Comparison of ENCODE assay signal across 9 cellular contexts in the genomic region with DNA sequence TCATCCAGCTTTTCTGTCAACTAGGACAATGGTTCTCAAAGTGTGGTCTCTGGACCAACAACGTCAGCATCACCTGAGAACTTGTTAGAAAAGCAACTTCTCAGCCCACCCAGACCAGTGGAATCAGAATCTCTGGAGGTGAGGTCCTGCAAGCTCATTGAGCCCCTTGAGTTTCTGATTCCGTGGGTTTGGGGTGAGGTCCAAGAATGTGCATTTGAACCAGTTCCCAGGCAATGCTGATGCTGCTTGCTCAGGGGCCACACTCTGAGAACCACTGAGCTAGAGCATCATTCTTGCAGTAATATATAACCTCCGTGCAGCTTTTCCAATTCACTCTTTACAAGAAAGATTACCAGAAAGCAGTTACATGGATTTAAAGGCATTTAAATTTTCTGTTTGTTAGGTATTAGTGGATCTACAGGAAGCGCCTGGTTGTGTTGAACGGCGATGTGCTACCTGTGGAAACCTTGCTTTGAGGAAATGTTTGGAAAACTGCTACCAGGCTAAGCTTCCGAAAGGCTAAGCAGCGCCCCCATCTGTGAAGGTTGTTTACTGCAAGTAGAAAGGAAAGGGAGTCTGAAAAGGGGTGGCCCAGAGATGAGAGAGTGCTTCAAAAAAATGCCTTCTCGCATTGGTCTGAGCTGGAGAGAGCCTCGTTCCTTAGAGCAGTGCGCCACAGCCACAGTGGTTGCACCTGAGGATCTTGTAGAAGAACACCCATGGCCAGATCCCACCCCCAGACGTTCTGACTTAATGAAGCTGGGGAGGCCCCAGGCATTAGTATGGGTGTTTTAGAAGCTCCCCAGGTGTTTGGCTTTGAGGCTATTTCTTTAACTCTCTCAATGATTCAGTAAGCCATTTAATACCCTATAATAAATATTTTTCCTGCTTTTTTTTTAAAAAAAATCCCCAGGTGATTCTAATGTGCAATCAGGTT. TPM values are rescaled to one million over a fixed set of nuclear protein-coding genes. Genes with fewer than 3 reads are reported as not detected.
A peak's percentile ranks its signal among the peaks of the same experiment; 100 is the strongest.
DNase-seq lines count a peak whose midpoint lies in the region; ATAC-seq and TF ChIP-seq lines count a peak whose summit lies in the region.
"Had no signal": no experiment of that assay in that cellular context is flagged by ENCODE, and none has a peak within 500 bp of the region (broad histone marks: within the 10 kb centered on the region; RNA-seq: fewer than 3 reads in every experiment).

No MANE protein-coding gene starts in this region.

- H3K9ac ChIP-seq in neural progenitor cell: no peak overlapping the region

- H3K9me3 Mint-ChIP-seq in neural progenitor cell: no peaks in the 10 kb centered on the region
- H3K9me3 Mint-ChIP-seq: stimulated activated naive CD8-positive, alpha-beta T cell treated with anti-CD3 and anti-CD28 coated beads, Interleukin-15, Interleukin-2, amounts not matched to agents 100 ng/mL and 50 ng/mL, for 24 hours had no signal

- WGBS in esophagus muscularis mucosa: 75% methylated on average over 12 of the region's 12 CpGs

- DNase-seq in activated T-cell treated with anti-CD3 and anti-CD28 coated beads for 1 hour (ENCODE audit: low read depth): peak; percentile 6
- no peak for DNase-seq in activated T-cell treated with anti-CD3 and anti-CD28 coated beads, Interleukin-2, amount 50 U/mL, for 1 hour
- peak; percentile 29 for DNase-seq in MG63
- DNase-seq in WERI-Rb-1: peak; percentile 57
- no peak for DNase-seq in esophagus muscularis mucosa (ENCODE audit: extremely low spot score)
- peak; percentile 77 for DNase-seq in neural progenitor cell (ENCODE audit: low spot score)
- no peak for DNase-seq in posterior vena cava (ENCODE audit: low spot score)

- H2AFZ ChIP-seq in neural progenitor cell (replicated peaks): peak overlapping the region; percentile 63

- no peak overlapping the region for H3K4me2 ChIP-seq in neural progenitor cell

- TF ChIP-seq CTCF in WERI-Rb-1 (IDR thresholded peaks at IDR 0.05; ENCODE audit: low read depth, low read length): peak; percentile 75
- peak; percentile 65 to 73 (median 70) for TF ChIP-seq CTCF in esophagus muscularis mucosa (IDR thresholded peaks at IDR 0.05)
- peak; percentile 89 for TF ChIP-seq CTCF in neural progenitor cell (IDR thresholded peaks at IDR 0.05)

- H3K9me3 ChIP-seq in MG63: no peaks in the 10 kb centered on the region
- no peaks in the 10 kb centered on the region for H3K9me3 ChIP-seq in WERI-Rb-1 (ENCODE audit: severe bottlenecking)
- no peaks in the 10 kb centered on the region for H3K9me3 ChIP-seq in esophagus muscularis mucosa
- no peaks in the 10 kb centered on the region for H3K9me3 ChIP-seq in neural progenitor cell (ENCODE audit: low read depth)

- no peak overlapping the region for H3K27ac ChIP-seq in WERI-Rb-1
- H3K27ac ChIP-seq in esophagus muscularis mucosa (replicated peaks in 1 of 4): no peak overlapping the region
- H3K27ac ChIP-seq in neural progenitor cell: no peak overlapping the region

- no peak overlapping the region for H3K4me3 ChIP-seq in MG63
- no peak overlapping the region for H3K4me3 ChIP-seq in WERI-Rb-1 (ENCODE audit: low read depth, low read length)
- H3K4me3 ChIP-seq in esophagus muscularis mucosa: no peak overlapping the region
- no peak overlapping the region for H3K4me3 ChIP-seq in neural progenitor cell

- TF ChIP-seq EP300 in esophagus muscularis mucosa (IDR thresholded peaks at IDR 0.05): no peak

- no peak for ATAC-seq in GM18511 (IDR thresholded peaks at IDR 0.05; ENCODE audit: unreplicated experiment)

- peaks cover 13% of the 10 kb centered on the region for H3K4me1 Mint-ChIP-seq in neural progenitor cell

- intact Hi-C loops in esophagus muscularis mucosa (cut with DNase I) (loop anchor here (5.0 kb wide), 1 partner anchor 39 kb away; no protein-coding TSS in a partner anchor), posterior vena cava (cut with DNase I) (no loop called here)

- H3K4me3 Mint-ChIP-seq in neural progenitor cell: no peak overlapping the region
- H3K4me3 Mint-ChIP-seq: stimulated activated naive CD8-positive, alpha-beta T cell treated with anti-CD3 and anti-CD28 coated beads, Interleukin-15, Interleukin-2, amounts not matched to agents 100 ng/mL and 50 ng/mL, for 24 hours had no signal

- H3K36me3 ChIP-seq in MG63: peaks cover 11% of the 10 kb centered on the region
- peaks cover 3% of the 10 kb centered on the region; the same call in 1 of the 2 replicates for H3K36me3 ChIP-seq in WERI-Rb-1
- peaks cover 5 to 20% (median 15%) of the 10 kb centered on the region in 4 donors for H3K36me3 ChIP-seq in esophagus muscularis mucosa
- H3K36me3 ChIP-seq in neural progenitor cell: no peaks in the 10 kb centered on the region

- no peaks in the 10 kb centered on the region for H3K27me3 ChIP-seq in MG63
- H3K27me3 ChIP-seq in WERI-Rb-1 (ENCODE audit: insufficient read depth, low read depth, severe bottlenecking): no peaks in the 10 kb centered on the region
- no peaks in the 10 kb centered on the region for H3K27me3 ChIP-seq in esophagus muscularis mucosa
- no peaks in the 10 kb centered on the region for H3K27me3 ChIP-seq in neural progenitor cell

- no peaks in the 10 kb centered on the region for H3K27me3 Mint-ChIP-seq in neural progenitor cell (ENCODE audit: insufficient read depth, low read depth)
- H3K27me3 Mint-ChIP-seq: stimulated activated naive CD8-positive, alpha-beta T cell treated with anti-CD3 and anti-CD28 coated beads, Interleukin-15, Interleukin-2, amounts not matched to agents 100 ng/mL and 50 ng/mL, for 24 hours had no signal

- no peaks in the 10 kb centered on the region for H4K20me1 ChIP-seq in neural progenitor cell (ENCODE audit: low read depth)

- no peak overlapping the region for H3K27ac Mint-ChIP-seq in neural progenitor cell
- H3K27ac Mint-ChIP-seq: stimulated activated naive CD8-positive, alpha-beta T cell treated with anti-CD3 and anti-CD28 coated beads, Interleukin-15, Interleukin-2, amounts not matched to agents 100 ng/mL and 50 ng/mL, for 24 hours had no signal

- TF ChIP-seq POLR2A in esophagus muscularis mucosa (IDR thresholded peaks at IDR 0.05; ENCODE audit: low read depth): no peak

- H3K4me1 ChIP-seq in esophagus muscularis mucosa (peaks cover 26 to 41% (median 39%) of the 10 kb centered on the region in 4 donors), neural progenitor cell (peaks cover under 1% of the 10 kb centered on the region)

- no peaks in the 10 kb centered on the region for H3K79me2 ChIP-seq in neural progenitor cell (ENCODE audit: low read depth)

- peaks cover under 1% of the 10 kb centered on the region for H3K36me3 Mint-ChIP-seq in neural progenitor cell

- peaks cover 4% of the 10 kb centered on the region for H3F3A ChIP-seq in neural progenitor cell (ENCODE audit: low read depth)

RNA-seq across cellular contexts. Expression of a gene that starts 50.0 kb away (rescaled TPM):
- total RNA-seq in MG63 (2014; rRNA removed; shearing (Covaris generic); ENCODE audit: low replicate concordance): not detected in 2 replicates
- under 1 TPM in 3 of 4 donors, not detected in 1; 0.13 to 0.52 (median 0.50) TPM for total RNA-seq in esophagus muscularis mucosa
- 1.3 and 2.6 TPM in 2 replicates for total RNA-seq in neural progenitor cell (ENCODE audit: low replicate concordance)
- not detected for total RNA-seq in posterior vena cava

Comparison
In these comparisons a context has a peak if more than half of its experiments do, and no peak if none do; other contexts are left out.
1. DNase-seq: peak in activated T-cell treated with anti-CD3 and anti-CD28 coated beads for 1 hour (single experiment), MG63 (single experiment), WERI-Rb-1 (single experiment) and neural progenitor cell (single experiment); none in activated T-cell treated with anti-CD3 and anti-CD28 coated beads, Interleukin-2, amount 50 U/mL, for 1 hour (single experiment), esophagus muscularis mucosa (single experiment) and posterior vena cava (single experiment).
2. Peak in every context shown above with its lines, with median percentiles within 50 percentile points of each other: CTCF ChIP-seq.